ENCODE assay signal across 25 cellular contexts in genomic region chr22:26847816-26848215, GRCh38.
"Had no signal": no experiment of that assay in that cellular context is flagged by ENCODE, and none has a peak within 500 bp of the region (broad histone marks: within the 10 kb centered on the region; RNA-seq: fewer than 3 reads in every experiment).

No MANE protein-coding gene starts in this region.

- ATAC-seq: activated CD8-positive, alpha-beta T cell treated with anti-CD3 and anti-CD28 coated beads for 36 hours; activated naive CD4-positive, alpha-beta T cell treated with anti-CD3 and anti-CD28 coated beads, Interleukin-2, amount 50 U/mL, for 72 hours; activated T-cell treated with anti-CD3 and anti-CD28 coated beads, Interleukin-2, amount 50 U/mL, for 72 hours; gastroesophageal sphincter had no signal

- H3K27ac Mint-ChIP-seq: activated CD8-positive, alpha-beta T cell treated with anti-CD3 and anti-CD28 coated beads for 36 hours; activated naive CD4-positive, alpha-beta T cell treated with anti-CD3 and anti-CD28 coated beads, Interleukin-2, amount 10 ng/mL, durations not matched to agents 7 days and 5 days; activated naive CD4-positive, alpha-beta T cell treated with anti-CD3 and anti-CD28 coated beads, Interleukin-2, amount 50 U/mL, for 72 hours; activated naive CD8-positive, alpha-beta T cell treated with anti-CD3 and anti-CD28 coated beads, Interleukin-2, amount 10 ng/mL, durations not matched to agents 7 days and 5 days; activated T-cell treated with anti-CD3 and anti-CD28 coated beads, Interleukin-2, amount 50 U/mL, for 24 hours; activated T-cell treated with anti-CD3 and anti-CD28 coated beads, Interleukin-2, amount 50 U/mL, for 72 hours had no signal

- H3K4me3 Mint-ChIP-seq: activated CD8-positive, alpha-beta T cell treated with anti-CD3 and anti-CD28 coated beads for 36 hours; activated naive CD4-positive, alpha-beta T cell treated with anti-CD3 and anti-CD28 coated beads, Interleukin-2, amount 10 ng/mL, durations not matched to agents 7 days and 5 days; activated naive CD8-positive, alpha-beta T cell treated with anti-CD3 and anti-CD28 coated beads, Interleukin-2, amount 10 ng/mL, durations not matched to agents 7 days and 5 days; activated T-cell treated with anti-CD3 and anti-CD28 coated beads, Interleukin-2, amount 50 U/mL, for 24 hours; activated T-cell treated with anti-CD3 and anti-CD28 coated beads, Interleukin-2, amount 50 U/mL, for 72 hours; central memory CD8-positive, alpha-beta T cell had no signal

- H3K27me3 ChIP-seq: ascending aorta, brain microvascular endothelial cell, esophagus squamous epithelium, gastroesophageal sphincter, heart right ventricle had no signal

- H3K36me3 Mint-ChIP-seq: activated naive CD4-positive, alpha-beta T cell treated with anti-CD3 and anti-CD28 coated beads, Interleukin-2, amount 10 ng/mL, durations not matched to agents 7 days and 5 days; activated naive CD4-positive, alpha-beta T cell treated with anti-CD3 and anti-CD28 coated beads, Interleukin-2, amount 50 U/mL, for 72 hours; activated naive CD8-positive, alpha-beta T cell treated with anti-CD3 and anti-CD28 coated beads, Interleukin-2, amount 10 ng/mL, durations not matched to agents 7 days and 5 days had no signal

- H3K9me3 ChIP-seq: ascending aorta, esophagus squamous epithelium, gastroesophageal sphincter, heart right ventricle had no signal

- DNase-seq: activated CD4-positive, alpha-beta T cell treated with anti-CD3 and anti-CD28 coated beads for 1 hour; activated CD4-positive, alpha-beta T cell treated with anti-CD3 and anti-CD28 coated beads for 48 hours; activated CD4-positive, alpha-beta T cell treated with anti-CD3 and anti-CD28 coated beads, Interleukin-2, amount 50 U/mL, for 1 hour; activated CD4-positive, alpha-beta T cell treated with anti-CD3 and anti-CD28 coated beads, Interleukin-2, amount 50 U/mL, for 48 hours; activated CD4-positive, CD25-positive, alpha-beta regulatory T cell; activated CD8-positive, alpha-beta memory T cell treated with anti-CD3 and anti-CD28 coated beads, Interleukin-2, amount 50 U/mL, for 48 hours; activated CD8-positive, alpha-beta T cell treated with anti-CD3 and anti-CD28 coated beads for 36 hours; activated gamma-delta T cell; activated naive CD4-positive, alpha-beta T cell; activated naive CD4-positive, alpha-beta T cell treated with anti-CD3 and anti-CD28 coated beads, Interleukin-2, amount 10 ng/mL, durations not matched to agents 7 days and 5 days; activated naive CD8-positive, alpha-beta T cell treated with anti-CD3 and anti-CD28 coated beads, Interleukin-2, amount 10 ng/mL, durations not matched to agents 7 days and 5 days; activated T-cell treated with anti-CD3 and anti-CD28 coated beads for 4 hours; activated T-cell treated with anti-CD3 and anti-CD28 coated beads, Interleukin-2, amount 50 U/mL, for 24 hours; activated T-cell treated with anti-CD3 and anti-CD28 coated beads, Interleukin-2, amount 50 U/mL, for 72 hours; cortex of kidney; effector CD8-positive, alpha-beta T cell; esophagus squamous epithelium; foreskin melanocyte; heart right ventricle; T-helper 2 cell had no signal

- H3K36me3 ChIP-seq: ascending aorta, brain microvascular endothelial cell, esophagus squamous epithelium, gastroesophageal sphincter, heart right ventricle had no signal

- H3K4me3 ChIP-seq: ascending aorta, esophagus squamous epithelium, gastroesophageal sphincter, heart right ventricle had no signal

- H3K27ac ChIP-seq: ascending aorta, brain microvascular endothelial cell, esophagus squamous epithelium, gastroesophageal sphincter, heart right ventricle had no signal

- H3K9me3 Mint-ChIP-seq: activated CD8-positive, alpha-beta T cell treated with anti-CD3 and anti-CD28 coated beads for 36 hours; activated naive CD4-positive, alpha-beta T cell treated with anti-CD3 and anti-CD28 coated beads, Interleukin-2, amount 10 ng/mL, durations not matched to agents 7 days and 5 days; activated naive CD4-positive, alpha-beta T cell treated with anti-CD3 and anti-CD28 coated beads, Interleukin-2, amount 50 U/mL, for 72 hours; activated naive CD8-positive, alpha-beta T cell treated with anti-CD3 and anti-CD28 coated beads, Interleukin-2, amount 10 ng/mL, durations not matched to agents 7 days and 5 days; activated T-cell treated with anti-CD3 and anti-CD28 coated beads, Interleukin-2, amount 50 U/mL, for 24 hours; activated T-cell treated with anti-CD3 and anti-CD28 coated beads, Interleukin-2, amount 50 U/mL, for 72 hours; central memory CD8-positive, alpha-beta T cell had no signal

- H3K4me1 ChIP-seq: esophagus squamous epithelium, gastroesophageal sphincter had no signal

- H3K27me3 Mint-ChIP-seq: activated CD8-positive, alpha-beta T cell treated with anti-CD3 and anti-CD28 coated beads for 36 hours; activated naive CD4-positive, alpha-beta T cell treated with anti-CD3 and anti-CD28 coated beads, Interleukin-2, amount 10 ng/mL, durations not matched to agents 7 days and 5 days; activated T-cell treated with anti-CD3 and anti-CD28 coated beads, Interleukin-2, amount 50 U/mL, for 24 hours; central memory CD8-positive, alpha-beta T cell had no signal
